ENCODE assay signal across 7 cellular contexts in genomic region chr18:32092422-32093105, GRCh38.
DNase-seq lines count a peak whose midpoint lies in the region; ATAC-seq and TF ChIP-seq lines count a peak whose summit lies in the region.

No MANE protein-coding gene starts in this region.

- ATAC-seq in GM18508 (IDR thresholded peaks at IDR 0.05; ENCODE audit: insufficient read depth, unreplicated experiment) = peak; percentile 60
- ATAC-seq in HG02981 (IDR thresholded peaks at IDR 0.05; ENCODE audit: unreplicated experiment) = peak; percentile 81

- no peak for TF ChIP-seq CTCF in retinal pigment epithelial cell (conservative IDR thresholded peaks at IDR 0.05; ENCODE audit: low read depth, low read length)

- peak overlapping the region; percentile 88 for H3K4me3 ChIP-seq in retinal pigment epithelial cell (ENCODE audit: low read length)

- peak; percentile 94 for DNase-seq in NCI-H2029 (lab: John Stamatoyannopoulos, UW)
- DNase-seq in T-helper 9 cell = peak; percentile 99
- peak; percentile 99 for DNase-seq in astrocyte of the hippocampus (ENCODE audit: low read depth, low spot score)
- peak; percentile 79 to 100 (median 98) for DNase-seq in hypothalamus (lab: John Stamatoyannopoulos, UW)
- DNase-seq in retinal pigment epithelial cell (ENCODE audit: low read depth) = peak; percentile 83

Comparison
In these comparisons a context has a peak if more than half of its experiments do, and no peak if none do; other contexts are left out.
1. Peak in every context shown above with its lines: DNase-seq, ATAC-seq and H3K4me3 ChIP-seq.